Comparison of ENCODE assay signal across 1 cellular context in genomic region chr22:46362221-46362933, GRCh38.
TF ChIP-seq lines count a peak whose summit lies in the region.

No MANE protein-coding gene starts in this region.

TF ChIP-seq in HepG2, 621 proteins besides CTCF, POLR2A, EP300 and RAD21 (continued from another document):
- no peak for TF ChIP-seq THAP9 (CRISPR knock-in tag; IDR thresholded peaks at IDR 0.05; ENCODE audit: borderline replicate concordance)
- TF ChIP-seq ZBTB39 (CRISPR knock-in tag; IDR thresholded peaks at IDR 0.05) = no peak
- TF ChIP-seq ISX (CRISPR knock-in tag; conservative IDR thresholded peaks at IDR 0.05) = no peak
- TF ChIP-seq PRPF4 (IDR thresholded peaks at IDR 0.05; ENCODE audit: low read depth, low read length, poor library complexity, severe bottlenecking) = no peak
- TF ChIP-seq NRL (CRISPR knock-in tag; IDR thresholded peaks at IDR 0.05; ENCODE audit: borderline replicate concordance) = peak; percentile 20; the same call in 1 of the 2 replicates
- no peak for TF ChIP-seq ZNF672 (CRISPR knock-in tag; IDR thresholded peaks at IDR 0.05)
- TF ChIP-seq THYN1 (CRISPR knock-in tag; IDR thresholded peaks at IDR 0.05; ENCODE audit: borderline replicate concordance, low read depth) = no peak
- TF ChIP-seq ELF4 (CRISPR knock-in tag; IDR thresholded peaks at IDR 0.05; ENCODE audit: borderline replicate concordance) = no peak
- TF ChIP-seq ISL2 (CRISPR knock-in tag; IDR thresholded peaks at IDR 0.05) = 0 out of 2 replicates have a peak, but pooled peaks have one; percentile 27
- no peak for TF ChIP-seq PRDM4 (CRISPR knock-in tag; IDR thresholded peaks at IDR 0.05; ENCODE audit: borderline replicate concordance)
- TF ChIP-seq, protein P1, sequence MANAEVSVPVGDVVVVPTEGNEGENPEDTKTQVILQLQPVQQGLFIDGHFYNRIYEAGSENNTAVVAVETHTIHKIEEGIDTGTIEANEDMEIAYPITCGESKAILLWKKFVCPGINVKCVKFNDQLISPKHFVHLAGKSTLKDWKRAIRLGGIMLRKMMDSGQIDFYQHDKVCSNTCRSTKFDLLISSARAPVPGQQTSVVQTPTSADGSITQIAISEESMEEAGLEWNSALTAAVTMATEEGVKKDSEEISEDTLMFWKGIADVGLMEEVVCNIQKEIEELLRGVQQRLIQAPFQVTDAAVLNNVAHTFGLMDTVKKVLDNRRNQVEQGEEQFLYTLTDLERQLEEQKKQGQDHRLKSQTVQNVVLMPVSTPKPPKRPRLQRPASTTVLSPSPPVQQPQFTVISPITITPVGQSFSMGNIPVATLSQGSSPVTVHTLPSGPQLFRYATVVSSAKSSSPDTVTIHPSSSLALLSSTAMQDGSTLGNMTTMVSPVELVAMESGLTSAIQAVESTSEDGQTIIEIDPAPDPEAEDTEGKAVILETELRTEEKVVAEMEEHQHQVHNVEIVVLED (CRISPR knock-in tag; IDR thresholded peaks at IDR 0.05; ENCODE audit: borderline replicate concordance) = peak; percentile 61; the same call in 1 of the 2 replicates
- no peak for TF ChIP-seq ZNF354B (CRISPR knock-in tag; IDR thresholded peaks at IDR 0.05)
- TF ChIP-seq, protein P2, sequence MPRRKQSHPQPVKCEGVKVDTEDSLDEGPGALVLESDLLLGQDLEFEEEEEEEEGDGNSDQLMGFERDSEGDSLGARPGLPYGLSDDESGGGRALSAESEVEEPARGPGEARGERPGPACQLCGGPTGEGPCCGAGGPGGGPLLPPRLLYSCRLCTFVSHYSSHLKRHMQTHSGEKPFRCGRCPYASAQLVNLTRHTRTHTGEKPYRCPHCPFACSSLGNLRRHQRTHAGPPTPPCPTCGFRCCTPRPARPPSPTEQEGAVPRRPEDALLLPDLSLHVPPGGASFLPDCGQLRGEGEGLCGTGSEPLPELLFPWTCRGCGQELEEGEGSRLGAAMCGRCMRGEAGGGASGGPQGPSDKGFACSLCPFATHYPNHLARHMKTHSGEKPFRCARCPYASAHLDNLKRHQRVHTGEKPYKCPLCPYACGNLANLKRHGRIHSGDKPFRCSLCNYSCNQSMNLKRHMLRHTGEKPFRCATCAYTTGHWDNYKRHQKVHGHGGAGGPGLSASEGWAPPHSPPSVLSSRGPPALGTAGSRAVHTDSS (CRISPR knock-in tag; conservative IDR thresholded peaks at IDR 0.05) = no peak
- TF ChIP-seq, protein P3, sequence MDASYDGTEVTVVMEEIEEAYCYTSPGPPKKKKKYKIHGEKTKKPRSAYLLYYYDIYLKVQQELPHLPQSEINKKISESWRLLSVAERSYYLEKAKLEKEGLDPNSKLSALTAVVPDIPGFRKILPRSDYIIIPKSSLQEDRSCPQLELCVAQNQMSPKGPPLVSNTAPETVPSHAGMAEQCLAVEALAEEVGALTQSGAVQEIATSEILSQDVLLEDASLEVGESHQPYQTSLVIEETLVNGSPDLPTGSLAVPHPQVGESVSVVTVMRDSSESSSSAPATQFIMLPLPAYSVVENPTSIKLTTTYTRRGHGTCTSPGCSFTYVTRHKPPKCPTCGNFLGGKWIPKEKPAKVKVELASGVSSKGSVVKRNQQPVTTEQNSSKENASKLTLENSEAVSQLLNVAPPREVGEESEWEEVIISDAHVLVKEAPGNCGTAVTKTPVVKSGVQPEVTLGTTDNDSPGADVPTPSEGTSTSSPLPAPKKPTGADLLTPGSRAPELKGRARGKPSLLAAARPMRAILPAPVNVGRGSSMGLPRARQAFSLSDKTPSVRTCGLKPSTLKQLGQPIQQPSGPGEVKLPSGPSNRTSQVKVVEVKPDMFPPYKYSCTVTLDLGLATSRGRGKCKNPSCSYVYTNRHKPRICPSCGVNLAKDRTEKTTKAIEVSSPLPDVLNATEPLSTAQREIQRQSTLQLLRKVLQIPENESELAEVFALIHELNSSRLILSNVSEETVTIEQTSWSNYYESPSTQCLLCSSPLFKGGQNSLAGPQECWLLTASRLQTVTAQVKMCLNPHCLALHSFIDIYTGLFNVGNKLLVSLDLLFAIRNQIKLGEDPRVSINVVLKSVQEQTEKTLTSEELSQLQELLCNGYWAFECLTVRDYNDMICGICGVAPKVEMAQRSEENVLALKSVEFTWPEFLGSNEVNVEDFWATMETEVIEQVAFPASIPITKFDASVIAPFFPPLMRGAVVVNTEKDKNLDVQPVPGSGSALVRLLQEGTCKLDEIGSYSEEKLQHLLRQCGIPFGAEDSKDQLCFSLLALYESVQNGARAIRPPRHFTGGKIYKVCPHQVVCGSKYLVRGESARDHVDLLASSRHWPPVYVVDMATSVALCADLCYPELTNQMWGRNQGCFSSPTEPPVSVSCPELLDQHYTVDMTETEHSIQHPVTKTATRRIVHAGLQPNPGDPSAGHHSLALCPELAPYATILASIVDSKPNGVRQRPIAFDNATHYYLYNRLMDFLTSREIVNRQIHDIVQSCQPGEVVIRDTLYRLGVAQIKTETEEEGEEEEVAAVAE (CRISPR knock-in tag; IDR thresholded peaks at IDR 0.05; ENCODE audit: borderline replicate concordance) = no peak
- TF ChIP-seq KDM3A (CRISPR knock-in tag; IDR thresholded peaks at IDR 0.05; ENCODE audit: low read depth) = no peak
- TF ChIP-seq SP5 (CRISPR knock-in tag; IDR thresholded peaks at IDR 0.05; ENCODE audit: borderline replicate concordance, low read depth) = peak; percentile 22; the same call in 1 of the 2 replicates
- TF ChIP-seq ZNF235 (CRISPR knock-in tag; IDR thresholded peaks at IDR 0.05; ENCODE audit: borderline replicate concordance) = no peak
- TF ChIP-seq SMAD9 (CRISPR knock-in tag; IDR thresholded peaks at IDR 0.05) = no peak
- TF ChIP-seq GPBP1L1 (CRISPR knock-in tag; IDR thresholded peaks at IDR 0.05) = no peak
- TF ChIP-seq, protein P4, sequence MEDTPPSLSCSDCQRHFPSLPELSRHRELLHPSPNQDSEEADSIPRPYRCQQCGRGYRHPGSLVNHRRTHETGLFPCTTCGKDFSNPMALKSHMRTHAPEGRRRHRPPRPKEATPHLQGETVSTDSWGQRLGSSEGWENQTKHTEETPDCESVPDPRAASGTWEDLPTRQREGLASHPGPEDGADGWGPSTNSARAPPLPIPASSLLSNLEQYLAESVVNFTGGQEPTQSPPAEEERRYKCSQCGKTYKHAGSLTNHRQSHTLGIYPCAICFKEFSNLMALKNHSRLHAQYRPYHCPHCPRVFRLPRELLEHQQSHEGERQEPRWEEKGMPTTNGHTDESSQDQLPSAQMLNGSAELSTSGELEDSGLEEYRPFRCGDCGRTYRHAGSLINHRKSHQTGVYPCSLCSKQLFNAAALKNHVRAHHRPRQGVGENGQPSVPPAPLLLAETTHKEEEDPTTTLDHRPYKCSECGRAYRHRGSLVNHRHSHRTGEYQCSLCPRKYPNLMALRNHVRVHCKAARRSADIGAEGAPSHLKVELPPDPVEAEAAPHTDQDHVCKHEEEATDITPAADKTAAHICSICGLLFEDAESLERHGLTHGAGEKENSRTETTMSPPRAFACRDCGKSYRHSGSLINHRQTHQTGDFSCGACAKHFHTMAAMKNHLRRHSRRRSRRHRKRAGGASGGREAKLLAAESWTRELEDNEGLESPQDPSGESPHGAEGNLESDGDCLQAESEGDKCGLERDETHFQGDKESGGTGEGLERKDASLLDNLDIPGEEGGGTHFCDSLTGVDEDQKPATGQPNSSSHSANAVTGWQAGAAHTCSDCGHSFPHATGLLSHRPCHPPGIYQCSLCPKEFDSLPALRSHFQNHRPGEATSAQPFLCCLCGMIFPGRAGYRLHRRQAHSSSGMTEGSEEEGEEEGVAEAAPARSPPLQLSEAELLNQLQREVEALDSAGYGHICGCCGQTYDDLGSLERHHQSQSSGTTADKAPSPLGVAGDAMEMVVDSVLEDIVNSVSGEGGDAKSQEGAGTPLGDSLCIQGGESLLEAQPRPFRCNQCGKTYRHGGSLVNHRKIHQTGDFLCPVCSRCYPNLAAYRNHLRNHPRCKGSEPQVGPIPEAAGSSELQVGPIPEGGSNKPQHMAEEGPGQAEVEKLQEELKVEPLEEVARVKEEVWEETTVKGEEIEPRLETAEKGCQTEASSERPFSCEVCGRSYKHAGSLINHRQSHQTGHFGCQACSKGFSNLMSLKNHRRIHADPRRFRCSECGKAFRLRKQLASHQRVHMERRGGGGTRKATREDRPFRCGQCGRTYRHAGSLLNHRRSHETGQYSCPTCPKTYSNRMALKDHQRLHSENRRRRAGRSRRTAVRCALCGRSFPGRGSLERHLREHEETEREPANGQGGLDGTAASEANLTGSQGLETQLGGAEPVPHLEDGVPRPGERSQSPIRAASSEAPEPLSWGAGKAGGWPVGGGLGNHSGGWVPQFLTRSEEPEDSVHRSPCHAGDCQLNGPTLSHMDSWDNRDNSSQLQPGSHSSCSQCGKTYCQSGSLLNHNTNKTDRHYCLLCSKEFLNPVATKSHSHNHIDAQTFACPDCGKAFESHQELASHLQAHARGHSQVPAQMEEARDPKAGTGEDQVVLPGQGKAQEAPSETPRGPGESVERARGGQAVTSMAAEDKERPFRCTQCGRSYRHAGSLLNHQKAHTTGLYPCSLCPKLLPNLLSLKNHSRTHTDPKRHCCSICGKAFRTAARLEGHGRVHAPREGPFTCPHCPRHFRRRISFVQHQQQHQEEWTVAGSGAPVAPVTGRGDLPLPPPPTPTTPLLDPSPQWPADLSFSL (CRISPR knock-in tag; IDR thresholded peaks at IDR 0.05) = no peak
- TF ChIP-seq STAT5B (CRISPR knock-in tag; IDR thresholded peaks at IDR 0.05) = no peak
- no peak for TF ChIP-seq TRIM24 (CRISPR knock-in tag; IDR thresholded peaks at IDR 0.05)
- peak; percentile 50; the same call in 1 of the 2 replicates for TF ChIP-seq TGIF2 (CRISPR knock-in tag; IDR thresholded peaks at IDR 0.05)
- TF ChIP-seq ZNF275 (CRISPR knock-in tag; IDR thresholded peaks at IDR 0.05; ENCODE audit: borderline replicate concordance) = no peak
